23 cellular contexts compared by ENCODE assay signal in genomic region chr15:40265355-40265754, GRCh38. TPM values are rescaled to one million over a fixed set of nuclear protein-coding genes. Genes with fewer than 3 reads are reported as not detected.
DNase-seq lines count a peak whose midpoint lies in the region; ATAC-seq, FAIRE-seq and TF ChIP-seq lines count a peak whose summit lies in the region.
"Had no signal": no experiment of that assay in that cellular context is flagged by ENCODE, and none has a peak within 500 bp of the region (broad histone marks: within the 10 kb centered on the region; RNA-seq: fewer than 3 reads in every experiment).

No MANE protein-coding gene starts in this region.

- H3K27ac ChIP-seq in kidney (ENCODE audit: low read depth in 2 of 2, low read length in 2 of 2) (no peak overlapping the region), vagina (peak overlapping the region; percentile 87)
- H3K27ac ChIP-seq: HL-60, KMS-11 had no signal

- H3K27me3 ChIP-seq in vagina = no peaks in the 10 kb centered on the region
- H3K27me3 ChIP-seq: BE2C had no signal

- DNase-seq in NCI-H524 (lab: John Stamatoyannopoulos, UW) (peak; percentile 28 to 67), NCI-H524 treated with DMSO at 0.1 percent for 48 hours (lab: John Stamatoyannopoulos, UW) (no peak), NCI-H2171 (lab: John Stamatoyannopoulos, UW) (peak; percentile 34), kidney (peak; percentile 66), vagina (ENCODE audit: extremely low spot score in 2 of 2) (no peak), HUDEP-2 (lab: John Stamatoyannopoulos, UW; ENCODE audit: unreplicated experiment in 76 of 76) (no peak)
- no peak for DNase-seq in activated CD8-positive, alpha-beta memory T cell treated with anti-CD3 and anti-CD28 coated beads, Interleukin-2, amount 50 U/mL, for 4 hours
- DNase-seq: BE2C; CD4-positive, CD25-positive, alpha-beta regulatory T cell; NCI-H1105 treated with DMSO at 0.1 percent for 48 hours; NCI-H187; NCI-H774; NK-92 treated with Interleukin-12 subunit alpha and Interleukin-12 subunit beta, amount 100 ng/mL, for 24 hours; SIG-M5; T-cell had no signal

- TF ChIP-seq CTCF in kidney (IDR thresholded peaks at IDR 0.05; ENCODE audit: borderline replicate concordance, extremely low read depth, insufficient read depth) (no peak), vagina (IDR thresholded peaks at IDR 0.05) (no peak)

- H3K9ac ChIP-seq in kidney (ENCODE audit: low read length in 2 of 2) = no peak overlapping the region
- H3K9ac ChIP-seq: KMS-11 had no signal

- no peak for TF ChIP-seq POLR2A in vagina (IDR thresholded peaks at IDR 0.05)

- intact Hi-C loops in kidney (cut with DNase I) (no loop called here), vagina (cut with DNase I) (no loop called here)

- no peak for ATAC-seq in HG03439 (IDR thresholded peaks at IDR 0.05; ENCODE audit: unreplicated experiment)
- ATAC-seq: T-cell had no signal

- H3K4me1 ChIP-seq in kidney (ENCODE audit: control insufficient read depth in 1 of 2, insufficient read depth in 1 of 2, low read depth in 1 of 2, low read length in 2 of 2) (no peaks in the 10 kb centered on the region), vagina (peaks cover 44% of the 10 kb centered on the region)
- H3K4me1 ChIP-seq: HAP-1 had no signal

- H3K36me3 ChIP-seq in kidney (ENCODE audit: control insufficient read depth in 1 of 2, insufficient read depth in 2 of 2, low read length in 2 of 2) (no peaks in the 10 kb centered on the region), vagina (no peaks in the 10 kb centered on the region)
- H3K36me3 ChIP-seq: BE2C, HAP-1 had no signal

- no peak for FAIRE-seq in kidney (lab: Jason Lieb, UNC)
- FAIRE-seq: A204.1, GM12891 had no signal

- H3K9me3 ChIP-seq in kidney (ENCODE audit: control insufficient read depth in 1 of 2, low read length in 2 of 2) = no peaks in the 10 kb centered on the region
- no peaks in the 10 kb centered on the region for H3K9me3 ChIP-seq in vagina
- H3K9me3 ChIP-seq: BE2C, HAP-1 had no signal

- no peak overlapping the region for H3K4me3 ChIP-seq in kidney (ENCODE audit: low read length in 2 of 2)
- H3K4me3 ChIP-seq in vagina = no peak overlapping the region
- H3K4me3 ChIP-seq: HAP-1 had no signal

RNA-seq across cellular contexts. Expression of gene ANKRD63, which starts 17.5 kb away (rescaled TPM):
- total RNA-seq in kidney (not detected), vagina (not detected)
- not detected for polyA plus RNA-seq in kidney (ENCODE audit: insufficient read depth, low read depth, low replicate concordance)
- total RNA-seq: HT-29, NCI-H460 had no signal
- polyA plus RNA-seq: CD4-positive, CD25-positive, alpha-beta regulatory T cell had no signal

RNA-seq across cellular contexts. Expression of gene PAK6, which starts 26.5 kb away (rescaled TPM):
- 11.9 TPM for total RNA-seq in kidney
- 8.1 TPM for polyA plus RNA-seq in kidney (ENCODE audit: insufficient read depth, low read depth, low replicate concordance)
- 19.9 TPM for total RNA-seq in vagina
- total RNA-seq: CD4-positive, CD25-positive, alpha-beta regulatory T cell; NCI-H460 had no signal
- polyA plus RNA-seq: CD4-positive, CD25-positive, alpha-beta regulatory T cell had no signal

RNA-seq across cellular contexts. Expression of gene PLCB2, which starts 42.4 kb away (rescaled TPM):
- total RNA-seq in kidney = 37.2 TPM
- polyA plus RNA-seq in kidney (ENCODE audit: insufficient read depth, low read depth, low replicate concordance) = 4.4 TPM
- 14.0 TPM for total RNA-seq in vagina

RNA-seq across cellular contexts. Expression of gene INAFM2, which starts 58.1 kb away (rescaled TPM):
- 21.6 TPM for total RNA-seq in kidney
- 14.7 TPM for polyA plus RNA-seq in kidney (ENCODE audit: insufficient read depth, low read depth, low replicate concordance)
- 5.2 TPM for total RNA-seq in vagina

Comparison
In these comparisons a context has a peak if more than half of its experiments do, and no peak if none do; other contexts are left out.
1. DNase-seq: peak in NCI-H524 (2 of 2), NCI-H2171 (single experiment) and kidney (single experiment); none in NCI-H524 treated with DMSO at 0.1 percent for 48 hours (single experiment), vagina (0 of 2), activated CD8-positive, alpha-beta memory T cell treated with anti-CD3 and anti-CD28 coated beads, Interleukin-2, amount 50 U/mL, for 4 hours (single experiment) and HUDEP-2 (0 of 76).